9 cellular contexts compared by ENCODE assay signal in the genomic region with DNA sequence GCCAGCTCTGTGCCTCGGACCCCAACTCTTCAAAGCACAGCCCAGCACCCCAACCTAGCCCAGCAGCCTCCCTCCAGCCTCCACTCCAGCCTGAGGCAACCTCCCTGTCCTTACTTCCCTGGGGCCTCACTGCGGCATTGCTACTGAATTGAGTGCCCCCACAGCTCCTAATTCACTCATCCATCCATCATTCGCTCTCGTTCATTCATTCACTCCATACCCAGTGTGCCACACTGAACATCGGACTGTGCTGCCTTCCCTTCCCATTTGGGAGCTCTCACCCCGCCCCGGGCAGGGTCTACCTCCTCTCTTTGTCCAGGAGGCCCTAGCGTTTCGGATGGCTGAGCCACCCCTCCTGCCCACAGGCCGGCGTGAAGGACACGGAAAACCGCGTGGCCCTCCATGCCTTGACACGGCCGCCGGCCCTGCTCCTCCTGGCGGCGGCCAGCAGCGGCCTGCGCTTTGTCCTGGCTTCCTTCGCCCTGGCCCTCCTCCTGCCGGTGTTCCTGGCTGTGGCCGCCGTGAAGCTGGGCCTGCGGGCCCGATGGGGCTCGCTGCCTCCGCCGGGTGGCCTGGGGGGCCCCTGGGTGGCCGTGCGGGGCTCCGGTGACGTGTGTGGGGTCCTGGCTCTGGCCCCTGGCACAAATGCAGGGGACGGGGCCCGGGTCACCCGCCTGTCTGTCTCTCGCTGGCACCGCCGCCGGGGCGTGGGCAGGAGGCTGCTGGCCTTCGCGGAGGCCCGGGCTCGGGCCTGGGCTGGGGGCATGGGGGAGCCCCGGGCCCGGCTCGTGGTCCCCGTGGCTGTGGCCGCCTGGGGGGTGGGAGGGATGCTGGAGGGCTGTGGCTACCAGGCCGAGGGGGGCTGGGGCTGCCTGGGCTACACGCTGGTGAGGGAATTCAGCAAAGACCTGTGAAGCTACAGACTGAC. TPM values are rescaled to one million over a fixed set of nuclear protein-coding genes. Genes with fewer than 3 reads are reported as not detected.
DNase-seq lines count a peak whose midpoint lies in the region; ATAC-seq lines count a peak whose summit lies in the region.
"Had no signal": no experiment of that assay in that cellular context is flagged by ENCODE, and none has a peak within 500 bp of the region (broad histone marks: within the 10 kb centered on the region; RNA-seq: fewer than 3 reads in every experiment).

No MANE protein-coding gene starts in this region.

- no peaks in the 10 kb centered on the region for H3K9me3 ChIP-seq in thymus (ENCODE audit: control insufficient read depth)

- peaks cover 45% of the 10 kb centered on the region for H3K4me1 ChIP-seq in thymus (ENCODE audit: control insufficient read depth, insufficient read depth, low read length)

- H3K27ac ChIP-seq in thymus (ENCODE audit: low read depth), result peak overlapping the region; percentile 93

- H3K27me3 ChIP-seq in thymus (ENCODE audit: control insufficient read depth, insufficient read depth), result no peaks in the 10 kb centered on the region

- H3K27me3 Mint-ChIP-seq in activated CD4-positive, alpha-beta T cell treated with anti-CD3 and anti-CD28 coated beads, Interleukin-2, amount 10 ng/mL, durations not matched to agents 24 days and 14 days, result no peaks in the 10 kb centered on the region
- H3K27me3 Mint-ChIP-seq in activated naive CD8-positive, alpha-beta T cell treated with anti-CD3 and anti-CD28 coated beads, Interleukin-2, amount 50 U/mL, for 24 hours, result no peaks in the 10 kb centered on the region
- peaks cover 2 to 9% (median 2%) of the 10 kb centered on the region in 3 donors for H3K27me3 Mint-ChIP-seq in immature natural killer cell (ENCODE audit: low read depth in 3 of 3)

- peak overlapping the region; percentile 73 for H3K4me3 ChIP-seq in thymus (ENCODE audit: low read length)

- DNase-seq in activated CD4-positive, alpha-beta T cell treated with anti-CD3 and anti-CD28 coated beads, Interleukin-2, amount 10 ng/mL, durations not matched to agents 24 days and 14 days, result no peak
- no peak for DNase-seq in activated CD4-positive, alpha-beta T cell treated with anti-CD3 and anti-CD28 coated beads for 1 hour
- no peak for DNase-seq in activated naive CD8-positive, alpha-beta T cell treated with anti-CD3 and anti-CD28 coated beads, Interleukin-2, amount 50 U/mL, for 24 hours
- DNase-seq in immature natural killer cell (no peak), AML-193 (lab: John Stamatoyannopoulos, UW) (no peak), LoVo (ENCODE audit: low spot score) (no peak)
- DNase-seq: DMS79 had no signal

- peak overlapping the region; percentile 79 for H3K27ac Mint-ChIP-seq in activated CD4-positive, alpha-beta T cell treated with anti-CD3 and anti-CD28 coated beads, Interleukin-2, amount 10 ng/mL, durations not matched to agents 24 days and 14 days
- H3K27ac Mint-ChIP-seq in activated naive CD8-positive, alpha-beta T cell treated with anti-CD3 and anti-CD28 coated beads, Interleukin-2, amount 50 U/mL, for 24 hours, result peak overlapping the region; percentile 81
- H3K27ac Mint-ChIP-seq in immature natural killer cell, result peak overlapping the region; percentile 60 to 93 (median 72)

- 90% methylated on average over 53 of the region's 53 CpGs for WGBS in thymus

- H3K9me3 Mint-ChIP-seq in activated CD4-positive, alpha-beta T cell treated with anti-CD3 and anti-CD28 coated beads, Interleukin-2, amount 10 ng/mL, durations not matched to agents 24 days and 14 days, result no peaks in the 10 kb centered on the region
- no peaks in the 10 kb centered on the region for H3K9me3 Mint-ChIP-seq in activated naive CD8-positive, alpha-beta T cell treated with anti-CD3 and anti-CD28 coated beads, Interleukin-2, amount 50 U/mL, for 24 hours
- no peaks in the 10 kb centered on the region for H3K9me3 Mint-ChIP-seq in immature natural killer cell

- peak overlapping the region; percentile 82 for H3K4me3 Mint-ChIP-seq in activated CD4-positive, alpha-beta T cell treated with anti-CD3 and anti-CD28 coated beads, Interleukin-2, amount 10 ng/mL, durations not matched to agents 24 days and 14 days
- peak overlapping the region; percentile 78 for H3K4me3 Mint-ChIP-seq in activated naive CD8-positive, alpha-beta T cell treated with anti-CD3 and anti-CD28 coated beads, Interleukin-2, amount 50 U/mL, for 24 hours
- H3K4me3 Mint-ChIP-seq in immature natural killer cell, result peak overlapping the region; percentile 59 to 84 (median 77)

- intact Hi-C loops in activated CD4-positive, alpha-beta T cell treated with anti-CD3 and anti-CD28 coated beads, Interleukin-2, amount 10 ng/mL, durations not matched to agents 24 days and 14 days (cut with micrococcal nuclease), result no loop called here

- peaks cover 8% of the 10 kb centered on the region for H3K4me1 Mint-ChIP-seq in activated CD4-positive, alpha-beta T cell treated with anti-CD3 and anti-CD28 coated beads, Interleukin-2, amount 10 ng/mL, durations not matched to agents 24 days and 14 days
- peaks cover 19% of the 10 kb centered on the region for H3K4me1 Mint-ChIP-seq in activated naive CD8-positive, alpha-beta T cell treated with anti-CD3 and anti-CD28 coated beads, Interleukin-2, amount 50 U/mL, for 24 hours
- H3K4me1 Mint-ChIP-seq in immature natural killer cell, result peaks cover 0 to 8% of the 10 kb centered on the region in 2 donors

- no peak for ATAC-seq in activated naive CD8-positive, alpha-beta T cell treated with anti-CD3 and anti-CD28 coated beads, Interleukin-2, amount 50 U/mL, for 24 hours
- ATAC-seq in GM21786 (IDR thresholded peaks at IDR 0.05; ENCODE audit: unreplicated experiment), result no peak

- H3K36me3 ChIP-seq in thymus (ENCODE audit: control insufficient read depth, insufficient read depth), result peaks cover 32% of the 10 kb centered on the region

- peaks cover 3% of the 10 kb centered on the region for H3K36me3 Mint-ChIP-seq in activated CD4-positive, alpha-beta T cell treated with anti-CD3 and anti-CD28 coated beads, Interleukin-2, amount 10 ng/mL, durations not matched to agents 24 days and 14 days (ENCODE audit: low read depth)
- no peaks in the 10 kb centered on the region for H3K36me3 Mint-ChIP-seq in activated naive CD8-positive, alpha-beta T cell treated with anti-CD3 and anti-CD28 coated beads, Interleukin-2, amount 50 U/mL, for 24 hours (ENCODE audit: low read depth)
- H3K36me3 Mint-ChIP-seq in immature natural killer cell, result no peaks in the 10 kb centered on the region

RNA-seq across cellular contexts. Expression of gene NAT14, which starts 1.3 kb away (rescaled TPM):
- total RNA-seq in activated CD4-positive, alpha-beta T cell treated with anti-CD3 and anti-CD28 coated beads, Interleukin-2, amount 10 ng/mL, durations not matched to agents 24 days and 14 days, result 21.7 and 23.4 TPM in 2 replicates
- 1 to 10 TPM in 2 of 3 donors, not detected in 1; 2.7 to 4.8 TPM for polyA plus RNA-seq in immature natural killer cell
- 58.2 TPM for polyA plus RNA-seq in thymus

RNA-seq across cellular contexts. Expression of gene SSC5D, which starts 1.9 kb away (rescaled TPM):
- total RNA-seq in activated CD4-positive, alpha-beta T cell treated with anti-CD3 and anti-CD28 coated beads, Interleukin-2, amount 10 ng/mL, durations not matched to agents 24 days and 14 days, result 0.19 and 0.21 TPM in 2 replicates
- not detected for polyA plus RNA-seq in immature natural killer cell
- 1.8 TPM for polyA plus RNA-seq in thymus

RNA-seq across cellular contexts. Expression of gene ZNF628, which starts 9.9 kb away (rescaled TPM):
- 8.8 and 10.0 TPM in 2 replicates for total RNA-seq in activated CD4-positive, alpha-beta T cell treated with anti-CD3 and anti-CD28 coated beads, Interleukin-2, amount 10 ng/mL, durations not matched to agents 24 days and 14 days
- polyA plus RNA-seq in immature natural killer cell, result under 1 TPM; 0.14 to 0.72 (median 0.21) TPM
- polyA plus RNA-seq in thymus, result 4.8 TPM

RNA-seq across cellular contexts. Expression of gene C19orf85, which starts 21.8 kb away (rescaled TPM):
- total RNA-seq in activated CD4-positive, alpha-beta T cell treated with anti-CD3 and anti-CD28 coated beads, Interleukin-2, amount 10 ng/mL, durations not matched to agents 24 days and 14 days, result not detected in 2 replicates
- polyA plus RNA-seq in immature natural killer cell, result not detected
- polyA plus RNA-seq in thymus, result not detected

RNA-seq across cellular contexts. Expression of gene ISOC2, which starts 24.9 kb away (rescaled TPM):
- 34.2 and 35.2 TPM in 2 replicates for total RNA-seq in activated CD4-positive, alpha-beta T cell treated with anti-CD3 and anti-CD28 coated beads, Interleukin-2, amount 10 ng/mL, durations not matched to agents 24 days and 14 days
- polyA plus RNA-seq in immature natural killer cell, result 10 to 100 TPM; 30.4 to 46.0 (median 34.2) TPM
- 24.8 TPM for polyA plus RNA-seq in thymus

Comparison
In these comparisons a context has a peak if more than half of its experiments do, and no peak if none do; other contexts are left out.
1. RNA of gene NAT14, which starts 1.3 kb away (polyA plus RNA-seq): 58.2 TPM in thymus (single experiment); 2.7 to 4.8 TPM in immature natural killer cell; every median in the first group is over 10 times any median in the second.
2. Peak in every context shown above with its lines, with median percentiles within 50 percentile points of each other: H3K27ac Mint-ChIP-seq and H3K4me3 Mint-ChIP-seq.